ENCODE assay signal across 9 cellular contexts in the genomic region with DNA sequence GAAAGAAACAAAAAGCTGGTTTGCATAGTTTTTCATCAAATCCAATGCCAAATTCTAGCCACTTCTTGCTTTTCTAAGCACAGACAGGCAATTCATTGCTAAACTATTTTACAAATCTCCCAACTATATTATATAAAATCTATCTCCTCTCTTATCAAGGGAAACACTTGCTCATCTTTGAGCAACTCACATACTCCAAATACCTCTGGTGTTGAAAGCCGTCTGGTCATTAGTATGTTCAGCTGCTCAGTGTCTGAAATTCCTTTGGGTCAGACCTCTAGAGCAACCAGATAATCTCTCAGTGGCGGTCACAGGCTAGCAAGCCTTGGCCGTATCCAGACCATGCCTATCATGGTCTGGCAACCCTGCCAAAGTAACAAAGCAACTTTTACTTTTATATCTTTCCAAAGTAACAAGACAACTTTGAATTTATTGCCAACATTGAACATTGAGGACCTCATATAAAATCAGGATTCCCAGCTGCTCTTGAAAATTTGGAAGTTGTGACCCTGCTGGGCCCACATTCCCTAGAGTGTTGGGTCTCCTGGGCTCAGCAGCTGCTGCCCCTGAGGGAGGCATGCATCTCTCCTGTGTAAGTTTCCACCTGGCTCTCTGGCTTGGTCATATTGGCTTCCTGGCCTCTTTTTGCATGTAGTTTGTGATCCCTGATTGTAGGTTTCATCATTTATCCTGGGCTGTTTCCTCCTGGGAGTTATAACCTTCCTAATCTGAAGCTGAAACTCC. TPM values are rescaled to one million over a fixed set of nuclear protein-coding genes. Genes with fewer than 3 reads are reported as not detected.
DNase-seq lines count a peak whose midpoint lies in the region; ATAC-seq and TF ChIP-seq lines count a peak whose summit lies in the region.
"Had no signal": no experiment of that assay in that cellular context is flagged by ENCODE, and none has a peak within 500 bp of the region (broad histone marks: within the 10 kb centered on the region; RNA-seq: fewer than 3 reads in every experiment).

No MANE protein-coding gene starts in this region.

- H2AFZ ChIP-seq in GM23338 = 0 out of 2 replicates have a peak overlapping the region, but pooled peaks have one; percentile 57

- 0 out of 2 replicates have a peak, but pooled peaks cover 15% of the 10 kb centered on the region for H3K9me2 ChIP-seq in GM23338 (ENCODE audit: insufficient read depth)

- TSS peak; percentile 97 for BruUV-seq in Caco-2 (replicated peaks; lab: Mats Ljungman, UMichigan)

- DNase-seq in Caco-2 (peak; percentile 78), GM23338 (ENCODE audit: low spot score) (no peak), kidney tubule cell (ENCODE audit: low spot score) (peak; percentile 45), NCI-H748 treated with DMSO at 0.1 percent for 48 hours (lab: John Stamatoyannopoulos, UW) (no peak), head of caudate nucleus (no peak), NCI-H2196 treated with DMSO at 0.1 percent for 48 hours (lab: John Stamatoyannopoulos, UW; ENCODE audit: unreplicated experiment) (no peak)
- DNase-seq in activated T-helper 2 cell treated with anti-CD3 and anti-CD28 coated beads, Interferon-gamma antibody, Interleukin-2, Interleukin-4, amounts not matched to agents 10 μg/mL and 5 μg/mL and 100 μg/mL, durations not matched to agents 14 hours and 24 hours and 36 hours (ENCODE audit: low spot score) = no peak
- DNase-seq: NCI-H446 treated with DMSO at 0.1 percent for 48 hours had no signal

- CTCF ChIA-PET in Caco-2 (lab: Charles Lee) = no interaction called here

- no peaks in the 10 kb centered on the region for H3F3A ChIP-seq in GM23338 (replicated peaks; ENCODE audit: low read depth)

- POLR2A ChIA-PET in Caco-2 (lab: Charles Lee) = interaction anchor here (0.5 to 1.6 kb wide), 2 partner anchors 29 to 58 kb away, joined by 3 to 9 read pairs; no protein-coding TSS in a partner anchor

- H3K27me3 Mint-ChIP-seq in Caco-2 (ENCODE audit: insufficient read depth, unreplicated experiment) (no peaks in the 10 kb centered on the region), GM23338 (ENCODE audit: insufficient read depth, low read depth, poor library complexity) (peaks cover 4% of the 10 kb centered on the region)
- H3K27me3 Mint-ChIP-seq in activated T-helper 2 cell treated with anti-CD3 and anti-CD28 coated beads, Interferon-gamma antibody, Interleukin-2, Interleukin-4, amounts not matched to agents 10 μg/mL and 5 μg/mL and 100 μg/mL, durations not matched to agents 14 hours and 24 hours and 36 hours (ENCODE audit: low read depth) = peaks cover 17% of the 10 kb centered on the region

- H3K36me3 Mint-ChIP-seq in Caco-2 (ENCODE audit: insufficient read depth, unreplicated experiment) (peaks cover 7% of the 10 kb centered on the region), GM23338 (ENCODE audit: low read depth) (peaks cover 22% of the 10 kb centered on the region)
- peaks cover 2% of the 10 kb centered on the region for H3K36me3 Mint-ChIP-seq in activated T-helper 2 cell treated with anti-CD3 and anti-CD28 coated beads, Interferon-gamma antibody, Interleukin-2, Interleukin-4, amounts not matched to agents 10 μg/mL and 5 μg/mL and 100 μg/mL, durations not matched to agents 14 hours and 24 hours and 36 hours (ENCODE audit: low read depth)

- H3K27me3 ChIP-seq in Caco-2 (replicated peaks; ENCODE audit: control insufficient read depth, insufficient read depth, low read length) (no peaks in the 10 kb centered on the region), GM23338 (ENCODE audit: insufficient read depth) (no peaks in the 10 kb centered on the region)

- no peak overlapping the region for H3K27ac ChIP-seq in GM23338 (ENCODE audit: low read depth)

- H4K20me1 ChIP-seq in GM23338 (replicated peaks; ENCODE audit: insufficient read depth) = no peaks in the 10 kb centered on the region

- no peaks in the 10 kb centered on the region for H3K79me2 ChIP-seq in GM23338 (replicated peaks; ENCODE audit: insufficient read depth)

- H3K4me1 ChIP-seq in Caco-2 (peaks cover 23% of the 10 kb centered on the region), GM23338 (ENCODE audit: insufficient read depth) (0 out of 2 replicates have a peak, but pooled peaks cover 3% of the 10 kb centered on the region)

- H3K9me3 ChIP-seq in Caco-2 = no peaks in the 10 kb centered on the region

- H3K4me1 Mint-ChIP-seq in Caco-2 (ENCODE audit: low read depth, unreplicated experiment) = peaks cover 26% of the 10 kb centered on the region
- H3K4me1 Mint-ChIP-seq in GM23338 = peaks cover 15% of the 10 kb centered on the region
- peaks cover 32% of the 10 kb centered on the region for H3K4me1 Mint-ChIP-seq in activated T-helper 2 cell treated with anti-CD3 and anti-CD28 coated beads, Interferon-gamma antibody, Interleukin-2, Interleukin-4, amounts not matched to agents 10 μg/mL and 5 μg/mL and 100 μg/mL, durations not matched to agents 14 hours and 24 hours and 36 hours (ENCODE audit: low read depth)

- no peak overlapping the region for H3K4me2 ChIP-seq in GM23338

- no peak for TF ChIP-seq CTCF in Caco-2 (IDR thresholded peaks at IDR 0.05; ENCODE audit: insufficient read depth in 1 of 2, low read depth in 1 of 2, low read length in 1 of 2, severe bottlenecking in 1 of 2, unreplicated experiment in 1 of 2)
- TF ChIP-seq CTCF in GM23338 (conservative IDR thresholded peaks at IDR 0.05; ENCODE audit: low read depth in 2 of 2) = no peak

- H3K36me3 ChIP-seq in Caco-2 (ENCODE audit: control insufficient read depth, insufficient read depth, low read length) (no peaks in the 10 kb centered on the region), GM23338 (ENCODE audit: insufficient read depth) (no peaks in the 10 kb centered on the region)

- intact Hi-C loops in Caco-2 (cut with micrococcal nuclease; ENCODE audit: unreplicated experiment) = loop anchor here (1.0 kb wide), 2 partner anchors 28 to 57 kb away; partner anchors contain the start of gene LANCL2
- intact Hi-C loops in activated T-helper 2 cell treated with anti-CD3 and anti-CD28 coated beads, Interferon-gamma antibody, Interleukin-2, Interleukin-4, amounts not matched to agents 10 μg/mL and 5 μg/mL and 100 μg/mL, durations not matched to agents 14 hours and 24 hours and 36 hours (cut with micrococcal nuclease) = loop anchor here (2.0 kb wide), 1 partner anchor 260 kb away; no protein-coding TSS in a partner anchor
- intact Hi-C loops in head of caudate nucleus (cut with DNase I) = no loop called here

- ATAC-seq in GM23338 (no peak), GM21723 (IDR thresholded peaks at IDR 0.05; ENCODE audit: unreplicated experiment) (no peak)

- H3K27ac Mint-ChIP-seq in Caco-2 (ENCODE audit: unreplicated experiment) (peak overlapping the region; percentile 92), GM23338 (no peak overlapping the region)
- H3K27ac Mint-ChIP-seq in activated T-helper 2 cell treated with anti-CD3 and anti-CD28 coated beads, Interferon-gamma antibody, Interleukin-2, Interleukin-4, amounts not matched to agents 10 μg/mL and 5 μg/mL and 100 μg/mL, durations not matched to agents 14 hours and 24 hours and 36 hours = peak overlapping the region; percentile 60

- H3K9me3 Mint-ChIP-seq in Caco-2 (ENCODE audit: unreplicated experiment) (no peaks in the 10 kb centered on the region), GM23338 (peaks cover 37% of the 10 kb centered on the region)
- H3K9me3 Mint-ChIP-seq in activated T-helper 2 cell treated with anti-CD3 and anti-CD28 coated beads, Interferon-gamma antibody, Interleukin-2, Interleukin-4, amounts not matched to agents 10 μg/mL and 5 μg/mL and 100 μg/mL, durations not matched to agents 14 hours and 24 hours and 36 hours = peaks cover 12% of the 10 kb centered on the region

- H3K4me3 Mint-ChIP-seq in Caco-2 (ENCODE audit: unreplicated experiment) = no peak overlapping the region
- no peak overlapping the region for H3K4me3 Mint-ChIP-seq in GM23338
- H3K4me3 Mint-ChIP-seq in activated T-helper 2 cell treated with anti-CD3 and anti-CD28 coated beads, Interferon-gamma antibody, Interleukin-2, Interleukin-4, amounts not matched to agents 10 μg/mL and 5 μg/mL and 100 μg/mL, durations not matched to agents 14 hours and 24 hours and 36 hours (ENCODE audit: low read depth) = no peak overlapping the region

- H3K4me3 ChIP-seq in Caco-2 (ENCODE audit: low read depth, low read length) (no peak overlapping the region), GM23338 (no peak overlapping the region)

TF ChIP-seq in GM23338, 12 proteins besides CTCF, POLR2A, EP300 and RAD21 (continues in another document):
- TF ChIP-seq, protein P1, sequence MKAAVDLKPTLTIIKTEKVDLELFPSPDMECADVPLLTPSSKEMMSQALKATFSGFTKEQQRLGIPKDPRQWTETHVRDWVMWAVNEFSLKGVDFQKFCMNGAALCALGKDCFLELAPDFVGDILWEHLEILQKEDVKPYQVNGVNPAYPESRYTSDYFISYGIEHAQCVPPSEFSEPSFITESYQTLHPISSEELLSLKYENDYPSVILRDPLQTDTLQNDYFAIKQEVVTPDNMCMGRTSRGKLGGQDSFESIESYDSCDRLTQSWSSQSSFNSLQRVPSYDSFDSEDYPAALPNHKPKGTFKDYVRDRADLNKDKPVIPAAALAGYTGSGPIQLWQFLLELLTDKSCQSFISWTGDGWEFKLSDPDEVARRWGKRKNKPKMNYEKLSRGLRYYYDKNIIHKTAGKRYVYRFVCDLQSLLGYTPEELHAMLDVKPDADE (IDR thresholded peaks at IDR 0.05) = no peak
- no peak for TF ChIP-seq STAT1 (IDR thresholded peaks at IDR 0.05; ENCODE audit: unreplicated experiment)

RNA-seq across cellular contexts. Expression of gene LANCL2, which starts 56.8 kb away (rescaled TPM):
- total RNA-seq in Caco-2 (2022) = 18.1 and 18.5 TPM in 2 replicates
- total RNA-seq in GM23338 (2014; rRNA removed; shearing (Covaris generic)) = 9.8 and 10.7 TPM in 2 replicates
- polyA plus RNA-seq in GM23338 (2016; fragmentation: Nextera tagmentation; extraction: Ambion mirVana) = 7.3 and 7.9 TPM in 2 replicates
- 8.6 and 9.5 TPM in 2 replicates for total RNA-seq in activated T-helper 2 cell treated with anti-CD3 and anti-CD28 coated beads, Interferon-gamma antibody, Interleukin-2, Interleukin-4, amounts not matched to agents 10 μg/mL and 5 μg/mL and 100 μg/mL, durations not matched to agents 14 hours and 24 hours and 36 hours

Comparison
In these comparisons a context has a peak if more than half of its experiments do, and no peak if none do; other contexts are left out.
1. DNase-seq: peak in Caco-2 (2 of 2) and kidney tubule cell (single experiment); none in GM23338 (single experiment), activated T-helper 2 cell treated with anti-CD3 and anti-CD28 coated beads, Interferon-gamma antibody, Interleukin-2, Interleukin-4, amounts not matched to agents 10 μg/mL and 5 μg/mL and 100 μg/mL, durations not matched to agents 14 hours and 24 hours and 36 hours (single experiment), NCI-H748 treated with DMSO at 0.1 percent for 48 hours (single experiment), head of caudate nucleus (0 of 42) and NCI-H2196 treated with DMSO at 0.1 percent for 48 hours (single experiment).